9 cellular contexts compared by ENCODE assay signal in genomic region chr2:147663153-147663961, GRCh38.
A peak's percentile ranks its signal among the peaks of the same experiment; 100 is the strongest.
DNase-seq lines count a peak whose midpoint lies in the region; ATAC-seq and TF ChIP-seq lines count a peak whose summit lies in the region.
"Had no signal": no experiment of that assay in that cellular context is flagged by ENCODE, and none has a peak within 500 bp of the region (broad histone marks: within the 10 kb centered on the region; RNA-seq: fewer than 3 reads in every experiment).

No MANE protein-coding gene starts in this region.

- H3K4me3 ChIP-seq in naive thymus-derived CD4-positive, alpha-beta T cell (ENCODE audit: low read length), result peak overlapping the region; percentile 48
- H3K4me3 ChIP-seq in Caco-2 (ENCODE audit: low read depth, low read length), result no peak overlapping the region

- POLR2A ChIA-PET in naive thymus-derived CD4-positive, alpha-beta T cell (lab: Charles Lee), result interaction anchor here (0.6 to 2.5 kb wide), 8 partner anchors 13 to 181 kb away, joined by 3 to 16 read pairs (median 4); partner anchors contain the start of gene ACVR2A
- POLR2A ChIA-PET in Caco-2 (lab: Charles Lee), result no interaction called here

- peak in 7 of 9 donors; percentile 10 to 75 (median 58) for DNase-seq in naive thymus-derived CD4-positive, alpha-beta T cell
- DNase-seq in NCI-H2081 treated with DMSO at 0.1 percent for 48 hours (lab: John Stamatoyannopoulos, UW) (no peak), SHP77 (lab: John Stamatoyannopoulos, UW) (no peak), Caco-2 (no peak), dermis blood vessel endothelial cell (no peak)
- DNase-seq: NCI-H1694 had no signal

- no peaks in the 10 kb centered on the region for H3K27me3 ChIP-seq in naive thymus-derived CD4-positive, alpha-beta T cell (ENCODE audit: control insufficient read depth in 2 of 2, insufficient read depth in 2 of 2, low read length in 2 of 2)
- no peaks in the 10 kb centered on the region for H3K27me3 ChIP-seq in Caco-2 (replicated peaks; ENCODE audit: control insufficient read depth, insufficient read depth, low read length)

- no peaks in the 10 kb centered on the region for H3K9me3 ChIP-seq in naive thymus-derived CD4-positive, alpha-beta T cell (ENCODE audit: control insufficient read depth in 2 of 3, low read length in 3 of 3)
- H3K9me3 ChIP-seq in Caco-2, result no peaks in the 10 kb centered on the region

- H3K4me1 ChIP-seq in naive thymus-derived CD4-positive, alpha-beta T cell (ENCODE audit: control insufficient read depth in 2 of 2, insufficient read depth in 2 of 2, low read length in 2 of 2), result peaks cover 7 to 23% of the 10 kb centered on the region in 2 donors
- H3K4me1 ChIP-seq in Caco-2, result no peaks in the 10 kb centered on the region

- H3K27ac Mint-ChIP-seq in naive thymus-derived CD4-positive, alpha-beta T cell, result peak overlapping the region; percentile 87 to 100 (median 93)
- no peak overlapping the region for H3K27ac Mint-ChIP-seq in Caco-2 (ENCODE audit: unreplicated experiment)

- intact Hi-C loops in naive thymus-derived CD4-positive, alpha-beta T cell (cut with micrococcal nuclease), result loop anchor here (1.0 to 10.0 kb wide), 8 partner anchors 33 to 1211 kb away; partner anchors contain the start of genes ACVR2A (in 2 of the 2) and KIF5C (in 1 of the 2)
- intact Hi-C loops in Caco-2 (cut with micrococcal nuclease; ENCODE audit: unreplicated experiment), result no loop called here

- H3K4me3 Mint-ChIP-seq in naive thymus-derived CD4-positive, alpha-beta T cell, result peak overlapping the region; percentile 61 to 87 (median 82)
- no peak overlapping the region for H3K4me3 Mint-ChIP-seq in Caco-2 (ENCODE audit: unreplicated experiment)

- H3K27me3 Mint-ChIP-seq in naive thymus-derived CD4-positive, alpha-beta T cell, result no peaks in the 10 kb centered on the region
- no peaks in the 10 kb centered on the region for H3K27me3 Mint-ChIP-seq in Caco-2 (ENCODE audit: insufficient read depth, unreplicated experiment)

- peaks cover 0 to 13% (median 3%) of the 10 kb centered on the region in 5 donors for H3K36me3 Mint-ChIP-seq in naive thymus-derived CD4-positive, alpha-beta T cell
- H3K36me3 Mint-ChIP-seq in Caco-2 (ENCODE audit: insufficient read depth, unreplicated experiment), result no peaks in the 10 kb centered on the region

- peaks cover 17 to 59% (median 46%) of the 10 kb centered on the region in 7 donors for H3K4me1 Mint-ChIP-seq in naive thymus-derived CD4-positive, alpha-beta T cell
- no peaks in the 10 kb centered on the region for H3K4me1 Mint-ChIP-seq in Caco-2 (ENCODE audit: low read depth, unreplicated experiment)

- peak overlapping the region; percentile 68 for H3K27ac ChIP-seq in naive thymus-derived CD4-positive, alpha-beta T cell (ENCODE audit: low read depth, low read length)

- ATAC-seq in GM18873 (IDR thresholded peaks at IDR 0.05; ENCODE audit: low FRiP score, unreplicated experiment) (peak; percentile 91), GM21723 (IDR thresholded peaks at IDR 0.05; ENCODE audit: unreplicated experiment) (peak; percentile 88), HG03521 (IDR thresholded peaks at IDR 0.05; ENCODE audit: unreplicated experiment) (peak; percentile 74)
- ATAC-seq in naive thymus-derived CD4-positive, alpha-beta T cell, result peak; percentile 91

- TF ChIP-seq CTCF in Caco-2 (IDR thresholded peaks at IDR 0.05; ENCODE audit: insufficient read depth in 1 of 2, low read depth in 1 of 2, low read length in 1 of 2, severe bottlenecking in 1 of 2, unreplicated experiment in 1 of 2), result no peak

- no TSS peak for BruUV-seq in Caco-2 (replicated peaks; lab: Mats Ljungman, UMichigan)

- H3K36me3 ChIP-seq in naive thymus-derived CD4-positive, alpha-beta T cell (ENCODE audit: control insufficient read depth in 2 of 3, insufficient read depth in 3 of 3, low read length in 3 of 3), result no peaks in the 10 kb centered on the region
- no peaks in the 10 kb centered on the region for H3K36me3 ChIP-seq in Caco-2 (ENCODE audit: control insufficient read depth, insufficient read depth, low read length)

- CTCF ChIA-PET in naive thymus-derived CD4-positive, alpha-beta T cell (lab: Charles Lee), result interaction anchor here (0.9 to 1.0 kb wide), 2 partner anchors 9 to 31 kb away, joined by 3 read pairs; no protein-coding TSS in a partner anchor
- CTCF ChIA-PET in Caco-2 (lab: Charles Lee), result no interaction called here

- H3K9me3 Mint-ChIP-seq in naive thymus-derived CD4-positive, alpha-beta T cell, result peaks cover 0 to 11% (median 0%) of the 10 kb centered on the region in 11 donors
- no peaks in the 10 kb centered on the region for H3K9me3 Mint-ChIP-seq in Caco-2 (ENCODE audit: unreplicated experiment)

Comparison
In these comparisons a context has a peak if more than half of its experiments do, and no peak if none do; other contexts are left out.
1. DNase-seq: peak in naive thymus-derived CD4-positive, alpha-beta T cell (7 of 9); none in NCI-H2081 treated with DMSO at 0.1 percent for 48 hours (single experiment), SHP77 (0 of 2), Caco-2 (0 of 2) and dermis blood vessel endothelial cell (single experiment).
2. Peak in every context shown above with its lines, with median percentiles within 50 percentile points of each other: ATAC-seq.